1 cellular context compared by ENCODE assay signal in the genomic region with DNA sequence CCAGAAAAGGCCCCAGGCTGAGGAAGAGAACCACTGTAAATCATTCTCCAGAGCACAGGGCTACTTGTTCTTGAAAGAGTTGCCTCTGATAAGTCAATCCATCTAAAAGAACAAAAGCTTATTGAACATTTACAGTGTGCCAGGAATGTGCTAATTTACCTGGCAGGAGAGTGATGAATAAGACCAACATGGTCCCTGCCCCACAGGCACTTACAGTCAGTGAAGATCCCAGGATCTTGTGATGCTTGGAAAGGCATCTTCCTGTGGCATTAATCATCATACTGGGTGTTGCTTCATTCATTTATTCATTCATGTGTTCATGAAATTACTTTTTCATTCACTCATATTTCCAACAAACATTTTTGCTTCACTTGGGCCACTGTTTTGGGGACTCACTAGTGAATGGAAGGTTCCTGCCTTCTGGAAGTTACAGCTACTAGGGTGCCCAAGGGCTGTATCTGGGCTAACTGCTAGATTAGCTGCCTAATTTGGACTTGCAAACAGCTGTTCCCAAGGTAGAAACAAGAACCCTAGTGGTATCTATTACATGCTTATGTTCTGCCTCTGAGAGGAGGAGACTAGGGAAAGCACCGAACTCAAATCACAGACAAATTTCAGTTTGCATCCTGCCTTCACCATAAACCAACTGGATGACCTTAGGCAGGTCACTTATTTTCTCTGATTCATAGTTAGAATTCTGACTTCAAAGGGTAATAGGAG.
TF ChIP-seq lines count a peak whose summit lies in the region.

No MANE protein-coding gene starts in this region.

TF ChIP-seq in HepG2, 621 proteins besides CTCF, POLR2A, EP300 and RAD21:
- TF ChIP-seq ZBTB33 (CRISPR knock-in tag; IDR thresholded peaks at IDR 0.05), result no peak
- TF ChIP-seq NFATC3 (CRISPR knock-in tag; IDR thresholded peaks at IDR 0.05), result no peak
- no peak for TF ChIP-seq ZNF841 (CRISPR knock-in tag; IDR thresholded peaks at IDR 0.05; ENCODE audit: borderline replicate concordance)
- no peak for TF ChIP-seq NFRKB (IDR thresholded peaks at IDR 0.05)
- no peak for TF ChIP-seq FOXK1 (CRISPR knock-in tag; IDR thresholded peaks at IDR 0.05; ENCODE audit: borderline replicate concordance, low read depth)
- TF ChIP-seq ATRX (CRISPR knock-in tag; IDR thresholded peaks at IDR 0.05; ENCODE audit: borderline replicate concordance), result no peak
- no peak for TF ChIP-seq NFYC (CRISPR knock-in tag; IDR thresholded peaks at IDR 0.05)
- no peak for TF ChIP-seq REXO4 (CRISPR knock-in tag; IDR thresholded peaks at IDR 0.05; ENCODE audit: borderline replicate concordance)
- no peak for TF ChIP-seq MED8 (CRISPR knock-in tag; IDR thresholded peaks at IDR 0.05; ENCODE audit: insufficient replicate concordance)
- TF ChIP-seq, protein P1, sequence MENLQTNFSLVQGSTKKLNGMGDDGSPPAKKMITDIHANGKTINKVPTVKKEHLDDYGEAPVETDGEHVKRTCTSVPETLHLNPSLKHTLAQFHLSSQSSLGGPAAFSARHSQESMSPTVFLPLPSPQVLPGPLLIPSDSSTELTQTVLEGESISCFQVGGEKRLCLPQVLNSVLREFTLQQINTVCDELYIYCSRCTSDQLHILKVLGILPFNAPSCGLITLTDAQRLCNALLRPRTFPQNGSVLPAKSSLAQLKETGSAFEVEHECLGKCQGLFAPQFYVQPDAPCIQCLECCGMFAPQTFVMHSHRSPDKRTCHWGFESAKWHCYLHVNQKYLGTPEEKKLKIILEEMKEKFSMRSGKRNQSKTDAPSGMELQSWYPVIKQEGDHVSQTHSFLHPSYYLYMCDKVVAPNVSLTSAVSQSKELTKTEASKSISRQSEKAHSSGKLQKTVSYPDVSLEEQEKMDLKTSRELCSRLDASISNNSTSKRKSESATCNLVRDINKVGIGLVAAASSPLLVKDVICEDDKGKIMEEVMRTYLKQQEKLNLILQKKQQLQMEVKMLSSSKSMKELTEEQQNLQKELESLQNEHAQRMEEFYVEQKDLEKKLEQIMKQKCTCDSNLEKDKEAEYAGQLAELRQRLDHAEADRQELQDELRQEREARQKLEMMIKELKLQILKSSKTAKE (CRISPR knock-in tag; IDR thresholded peaks at IDR 0.05; ENCODE audit: borderline replicate concordance), result no peak
- no peak for TF ChIP-seq ZFYVE20 (CRISPR knock-in tag; IDR thresholded peaks at IDR 0.05; ENCODE audit: borderline replicate concordance, low read depth)
- TF ChIP-seq YEATS4 (CRISPR knock-in tag; IDR thresholded peaks at IDR 0.05; ENCODE audit: borderline replicate concordance), result no peak
- TF ChIP-seq KAT8 (CRISPR knock-in tag; IDR thresholded peaks at IDR 0.05), result no peak
- TF ChIP-seq HMGA1 (CRISPR knock-in tag; conservative IDR thresholded peaks at IDR 0.05), result no peak
- TF ChIP-seq SIN3A (IDR thresholded peaks at IDR 0.05; ENCODE audit: borderline replicate concordance, low read depth, low read length), result no peak
- no peak for TF ChIP-seq MIER2 (CRISPR knock-in tag; IDR thresholded peaks at IDR 0.05)
- no peak for TF ChIP-seq ZZZ3 (CRISPR knock-in tag; IDR thresholded peaks at IDR 0.05; ENCODE audit: borderline replicate concordance)
- no peak for TF ChIP-seq ZNF34 (CRISPR knock-in tag; IDR thresholded peaks at IDR 0.05; ENCODE audit: borderline replicate concordance)
- TF ChIP-seq, protein P2, sequence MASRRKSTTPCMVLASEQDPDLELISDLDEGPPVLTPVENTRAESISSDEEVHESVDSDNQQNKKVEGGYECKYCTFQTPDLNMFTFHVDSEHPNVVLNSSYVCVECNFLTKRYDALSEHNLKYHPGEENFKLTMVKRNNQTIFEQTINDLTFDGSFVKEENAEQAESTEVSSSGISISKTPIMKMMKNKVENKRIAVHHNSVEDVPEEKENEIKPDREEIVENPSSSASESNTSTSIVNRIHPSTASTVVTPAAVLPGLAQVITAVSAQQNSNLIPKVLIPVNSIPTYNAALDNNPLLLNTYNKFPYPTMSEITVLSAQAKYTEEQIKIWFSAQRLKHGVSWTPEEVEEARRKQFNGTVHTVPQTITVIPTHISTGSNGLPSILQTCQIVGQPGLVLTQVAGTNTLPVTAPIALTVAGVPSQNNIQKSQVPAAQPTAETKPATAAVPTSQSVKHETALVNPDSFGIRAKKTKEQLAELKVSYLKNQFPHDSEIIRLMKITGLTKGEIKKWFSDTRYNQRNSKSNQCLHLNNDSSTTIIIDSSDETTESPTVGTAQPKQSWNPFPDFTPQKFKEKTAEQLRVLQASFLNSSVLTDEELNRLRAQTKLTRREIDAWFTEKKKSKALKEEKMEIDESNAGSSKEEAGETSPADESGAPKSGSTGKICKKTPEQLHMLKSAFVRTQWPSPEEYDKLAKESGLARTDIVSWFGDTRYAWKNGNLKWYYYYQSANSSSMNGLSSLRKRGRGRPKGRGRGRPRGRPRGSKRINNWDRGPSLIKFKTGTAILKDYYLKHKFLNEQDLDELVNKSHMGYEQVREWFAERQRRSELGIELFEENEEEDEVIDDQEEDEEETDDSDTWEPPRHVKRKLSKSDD (CRISPR knock-in tag; IDR thresholded peaks at IDR 0.05; ENCODE audit: low read depth), result no peak
